In genomic region chr7:25598765-25599164, GRCh38 we compare ENCODE assay signal across 14 cellular contexts.
DNase-seq lines count a peak whose midpoint lies in the region; ATAC-seq and TF ChIP-seq lines count a peak whose summit lies in the region.
"Had no signal": no experiment of that assay in that cellular context is flagged by ENCODE, and none has a peak within 500 bp of the region (broad histone marks: within the 10 kb centered on the region; RNA-seq: fewer than 3 reads in every experiment).

No MANE protein-coding gene starts in this region.

- H3K4me1 ChIP-seq in body of pancreas (peaks cover 19% of the 10 kb centered on the region), spleen (peaks cover 0 to 14% (median 2%) of the 10 kb centered on the region in 6 donors), GM23338 (ENCODE audit: insufficient read depth) (peaks cover 9% of the 10 kb centered on the region; the same call in 1 of the 2 replicates)
- H3K4me1 ChIP-seq: A549 had no signal

- H3K9me2 ChIP-seq in GM23338 (ENCODE audit: insufficient read depth): no peaks in the 10 kb centered on the region

- H3K4me3 ChIP-seq in body of pancreas (no peak overlapping the region), spleen (no peak overlapping the region), GM23338 (no peak overlapping the region)
- H3K4me3 ChIP-seq: A549 had no signal

- H3K4me3 Mint-ChIP-seq in osteocyte (ENCODE audit: unreplicated experiment): no peak overlapping the region
- no peak overlapping the region for H3K4me3 Mint-ChIP-seq in GM23338
- H3K4me3 Mint-ChIP-seq: CD14-positive monocyte; CD8-positive, alpha-beta T cell; IgD-negative memory B cell had no signal

- DNase-seq in G401 (ENCODE audit: low spot score) (peak; percentile 45), NCI-H446 treated with DMSO at 0.1 percent for 48 hours (lab: John Stamatoyannopoulos, UW) (peak; percentile 23), body of pancreas (no peak), osteocyte (ENCODE audit: extremely low spot score, unreplicated experiment) (no peak), spleen (no peak), A172 (ENCODE audit: low spot score) (no peak), GM23338 (ENCODE audit: low spot score) (no peak)
- DNase-seq: CD8-positive, alpha-beta T cell; COR-L47; DMS53 had no signal

- H3K27ac ChIP-seq in body of pancreas: peak overlapping the region in 3 of 4 donors; percentile 67 to 72 (median 72)
- H3K27ac ChIP-seq in spleen: peak overlapping the region in 1 of 8 donors; percentile 43
- H3K27ac ChIP-seq in GM23338 (ENCODE audit: low read depth): no peak overlapping the region
- H3K27ac ChIP-seq: A549 had no signal

- ATAC-seq in body of pancreas (no peak), GM23338 (no peak)
- ATAC-seq: A549; CD8-positive, alpha-beta T cell; HCT116 had no signal

- no peaks in the 10 kb centered on the region for H3K79me2 ChIP-seq in GM23338 (replicated peaks; ENCODE audit: insufficient read depth)

- TF ChIP-seq POLR2A in body of pancreas (IDR thresholded peaks at IDR 0.05) (no peak), spleen (IDR thresholded peaks at IDR 0.05) (no peak)

- H4K20me1 ChIP-seq in GM23338 (replicated peaks; ENCODE audit: insufficient read depth): no peaks in the 10 kb centered on the region

- no peak overlapping the region; the same call in 1 of the 2 replicates for H2AFZ ChIP-seq in GM23338

- H3K4me2 ChIP-seq in GM23338: no peak overlapping the region
- H3K4me2 ChIP-seq: A549 had no signal

- H3K4me1 Mint-ChIP-seq in osteocyte (ENCODE audit: unreplicated experiment) (peaks cover 36% of the 10 kb centered on the region), GM23338 (no peaks in the 10 kb centered on the region)
- H3K4me1 Mint-ChIP-seq: IgD-negative memory B cell had no signal

- H3K27ac Mint-ChIP-seq in osteocyte (ENCODE audit: unreplicated experiment): peak overlapping the region; percentile 18
- no peak overlapping the region for H3K27ac Mint-ChIP-seq in GM23338
- H3K27ac Mint-ChIP-seq: CD14-positive monocyte; CD8-positive, alpha-beta T cell; IgD-negative memory B cell had no signal

- in situ Hi-C loops in G401 (cut with HindIII; ENCODE audit: low sequenced_read_pairs): no loop called here

- TF ChIP-seq CTCF in body of pancreas (IDR thresholded peaks at IDR 0.05) (no peak), osteocyte (IDR thresholded peaks at IDR 0.05) (no peak), spleen (IDR thresholded peaks at IDR 0.05 in 8 of 11, conservative IDR thresholded peaks at IDR 0.05 in 3 of 11) (no peak), GM23338 (conservative IDR thresholded peaks at IDR 0.05; ENCODE audit: low read depth in 2 of 2) (no peak)

- H3K36me3 Mint-ChIP-seq in osteocyte (ENCODE audit: unreplicated experiment) (peaks cover 4% of the 10 kb centered on the region), GM23338 (ENCODE audit: low read depth) (no peaks in the 10 kb centered on the region)
- H3K36me3 Mint-ChIP-seq: CD14-positive monocyte; CD8-positive, alpha-beta T cell; IgD-negative memory B cell had no signal

- H3K9me3 ChIP-seq in body of pancreas (no peaks in the 10 kb centered on the region), spleen (no peaks in the 10 kb centered on the region)
- H3K9me3 ChIP-seq: A549 had no signal

- WGBS in body of pancreas, 2 donors: 89 to 97% methylated on average over 5 of the region's 5 CpGs
- WGBS in spleen, 5 donors: 87 to 96% (median 90%) methylated on average over 5 of the region's 5 CpGs

- H3K36me3 ChIP-seq in body of pancreas (replicated peaks in 1 of 2; ENCODE audit: insufficient read depth in 1 of 2, low read depth in 2 of 2): no peaks in the 10 kb centered on the region
- no peaks in the 10 kb centered on the region for H3K36me3 ChIP-seq in spleen
- H3K36me3 ChIP-seq in GM23338 (ENCODE audit: insufficient read depth): no peaks in the 10 kb centered on the region

- H3K27me3 ChIP-seq in body of pancreas (no peaks in the 10 kb centered on the region), spleen (replicated peaks in 1 of 7) (peaks cover 0 to 7% (median 0%) of the 10 kb centered on the region in 7 donors), GM23338 (ENCODE audit: insufficient read depth) (no peaks in the 10 kb centered on the region)

- H3F3A ChIP-seq in GM23338 (replicated peaks; ENCODE audit: low read depth): no peaks in the 10 kb centered on the region

- H3K9me3 Mint-ChIP-seq in osteocyte (ENCODE audit: unreplicated experiment): peaks cover 7% of the 10 kb centered on the region
- no peaks in the 10 kb centered on the region for H3K9me3 Mint-ChIP-seq in GM23338
- H3K9me3 Mint-ChIP-seq: CD8-positive, alpha-beta T cell had no signal

- H3K27me3 Mint-ChIP-seq in osteocyte (ENCODE audit: unreplicated experiment) (no peaks in the 10 kb centered on the region), GM23338 (ENCODE audit: insufficient read depth, low read depth, poor library complexity) (no peaks in the 10 kb centered on the region)

- intact Hi-C loops in body of pancreas (cut with DNase I): no loop called here
- intact Hi-C loops in spleen (cut with DNase I; ENCODE audit: low total_unique reads): loop anchor here (5.0 kb wide), 1 partner anchor 139 kb away; no protein-coding TSS in a partner anchor

TF ChIP-seq in GM23338, 12 proteins besides CTCF, POLR2A, EP300 and RAD21:
- TF ChIP-seq REST (IDR thresholded peaks at IDR 0.05; ENCODE audit: unreplicated experiment) (no peak), EZH2 (IDR thresholded peaks at IDR 0.05; ENCODE audit: low read depth, unreplicated experiment) (no peak), ETS1 (IDR thresholded peaks at IDR 0.05) (no peak), CREB1 (CRISPR knock-in tag; IDR thresholded peaks at IDR 0.05; ENCODE audit: low read depth) (no peak), POLR2AphosphoS5 (IDR thresholded peaks at IDR 0.05; ENCODE audit: low read depth) (no peak), ZNF114 (CRISPR knock-in tag; IDR thresholded peaks at IDR 0.05) (no peak)

Comparison
In these comparisons a context has a peak if more than half of its experiments do, and no peak if none do; other contexts are left out.
1. DNase-seq: peak in G401 (single experiment) and NCI-H446 treated with DMSO at 0.1 percent for 48 hours (single experiment); none in body of pancreas (0 of 4), osteocyte (single experiment), spleen (single experiment), A172 (single experiment) and GM23338 (single experiment).